10 cellular contexts compared by ENCODE assay signal in genomic region chr10:15253951-15254807, GRCh38.
A peak's percentile ranks its signal among the peaks of the same experiment; 100 is the strongest.
DNase-seq lines count a peak whose midpoint lies in the region; ATAC-seq and TF ChIP-seq lines count a peak whose summit lies in the region.
"Had no signal": no experiment of that assay in that cellular context is flagged by ENCODE, and none has a peak within 500 bp of the region (broad histone marks: within the 10 kb centered on the region; RNA-seq: fewer than 3 reads in every experiment).

No MANE protein-coding gene starts in this region.

- TF ChIP-seq EP300 in tibial nerve (IDR thresholded peaks at IDR 0.05), result no peak

- H3K4me3 ChIP-seq in heart left ventricle (peak overlapping the region in 11 of 12 donors; percentile 16 to 53 (median 41)), lower lobe of right lung (peak overlapping the region; percentile 30), tibial nerve (peak overlapping the region in 3 of 4 donors; percentile 6 to 42 (median 22)), thyroid gland (replicated peaks in 1 of 3) (no peak overlapping the region)

- H3K9me3 ChIP-seq in heart left ventricle, result no peaks in the 10 kb centered on the region
- H3K9me3 ChIP-seq in lower lobe of right lung, result no peaks in the 10 kb centered on the region
- no peaks in the 10 kb centered on the region for H3K9me3 ChIP-seq in tibial nerve
- no peaks in the 10 kb centered on the region for H3K9me3 ChIP-seq in thyroid gland

- POLR2A ChIA-PET in activated CD8-positive, alpha-beta T cell treated with anti-CD3 and anti-CD28 coated beads for 36 hours (lab: Charles Lee), result interaction anchor here (0.6 kb wide), 2 partner anchors 119 to 486 kb away, joined by 3 read pairs; no protein-coding TSS in a partner anchor

- in situ Hi-C loops in KBM-7 (cut with MboI; ENCODE audit: low pct_unique_long_range_greater_than_20kb, low sequenced_read_pairs), result no loop called here

- peak overlapping the region; percentile 80 for H3K27ac Mint-ChIP-seq in activated CD8-positive, alpha-beta T cell treated with anti-CD3 and anti-CD28 coated beads for 36 hours

- peak overlapping the region; percentile 83 for H3K4me3 Mint-ChIP-seq in activated CD8-positive, alpha-beta T cell treated with anti-CD3 and anti-CD28 coated beads for 36 hours

- TF ChIP-seq CTCF in heart left ventricle (IDR thresholded peaks at IDR 0.05) (no peak), lower lobe of right lung (IDR thresholded peaks at IDR 0.05) (no peak), tibial nerve (IDR thresholded peaks at IDR 0.05) (no peak), thyroid gland (IDR thresholded peaks at IDR 0.05) (no peak)
- no peak for TF ChIP-seq CTCF in activated CD8-positive, alpha-beta T cell treated with anti-CD3 and anti-CD28 coated beads for 36 hours (IDR thresholded peaks at IDR 0.05)

- no peak for DNase-seq in heart left ventricle
- no peak for DNase-seq in cardiac septum (ENCODE audit: low spot score)
- DNase-seq in activated CD8-positive, alpha-beta T cell treated with anti-CD3 and anti-CD28 coated beads for 36 hours, result peak; percentile 9
- DNase-seq in lower lobe of right lung, result no peak
- DNase-seq in tibial nerve (ENCODE audit: low spot score in 2 of 2), result no peak
- no peak for DNase-seq in activated effector memory CD4-positive, alpha-beta T cell treated with anti-CD3 and anti-CD28 coated beads, Interleukin-2, amount 50 U/mL, for 16 hours
- DNase-seq in KBM-7, result no peak
- DNase-seq in thyroid gland, result no peak

- no peaks in the 10 kb centered on the region for H3K9me3 Mint-ChIP-seq in activated CD8-positive, alpha-beta T cell treated with anti-CD3 and anti-CD28 coated beads for 36 hours

- H3K27me3 Mint-ChIP-seq in activated CD8-positive, alpha-beta T cell treated with anti-CD3 and anti-CD28 coated beads for 36 hours, result no peaks in the 10 kb centered on the region

- H3K27me3 ChIP-seq in heart left ventricle (peaks cover 0 to 3% (median 0%) of the 10 kb centered on the region in 9 donors), lower lobe of right lung (ENCODE audit: low read depth) (no peaks in the 10 kb centered on the region), tibial nerve (no peaks in the 10 kb centered on the region), thyroid gland (no peaks in the 10 kb centered on the region)

- peaks cover 24% of the 10 kb centered on the region for H3K4me1 Mint-ChIP-seq in activated CD8-positive, alpha-beta T cell treated with anti-CD3 and anti-CD28 coated beads for 36 hours (ENCODE audit: low read depth)

- intact Hi-C loops in heart left ventricle (cut with DNase I) (no loop called here), cardiac septum (cut with DNase I) (no loop called here), lower lobe of right lung (cut with DNase I) (no loop called here), thyroid gland (cut with DNase I) (no loop called here)
- intact Hi-C loops in activated CD8-positive, alpha-beta T cell treated with anti-CD3 and anti-CD28 coated beads for 36 hours (cut with micrococcal nuclease), result no loop called here

- H3K4me1 ChIP-seq in heart left ventricle (peaks cover 0 to 13% (median 3%) of the 10 kb centered on the region in 12 donors), lower lobe of right lung (no peaks in the 10 kb centered on the region), tibial nerve (peaks cover 0 to 49% (median 6%) of the 10 kb centered on the region in 4 donors), thyroid gland (no peaks in the 10 kb centered on the region)

- 47 to 58% (median 51%) methylated on average over 16 of the region's 16 CpGs for WGBS in heart left ventricle, 4 donors
- 61 to 62% methylated on average over 16 of the region's 16 CpGs for WGBS in tibial nerve, 2 donors
- 81 to 85% methylated on average over 16 of the region's 16 CpGs for WGBS in thyroid gland, 2 donors

- TF ChIP-seq POLR2A in heart left ventricle (IDR thresholded peaks at IDR 0.05) (no peak), tibial nerve (IDR thresholded peaks at IDR 0.05) (no peak), thyroid gland (IDR thresholded peaks at IDR 0.05) (no peak)

- ATAC-seq in heart left ventricle (no peak), lower lobe of right lung (no peak)
- peak; percentile 51 for ATAC-seq in activated CD8-positive, alpha-beta T cell treated with anti-CD3 and anti-CD28 coated beads for 36 hours
- ATAC-seq: SK-N-SH treated with all-trans-retinoic acid at 6 μM for 48 hours had no signal

- H3K36me3 ChIP-seq in heart left ventricle (no peaks in the 10 kb centered on the region), lower lobe of right lung (no peaks in the 10 kb centered on the region), tibial nerve (no peaks in the 10 kb centered on the region), thyroid gland (no peaks in the 10 kb centered on the region)

- H3K27ac ChIP-seq in heart left ventricle (peak overlapping the region in 7 of 12 donors; percentile 31 to 68 (median 53)), lower lobe of right lung (no peak overlapping the region), tibial nerve (peak overlapping the region in 3 of 4 donors; percentile 40 to 78 (median 47)), thyroid gland (no peak overlapping the region)
- H3K27ac ChIP-seq: C4-2B had no signal

- CTCF ChIA-PET in activated CD8-positive, alpha-beta T cell treated with anti-CD3 and anti-CD28 coated beads for 36 hours (lab: Charles Lee), result interaction anchor here (1.2 kb wide), 1 partner anchor 149 kb away, joined by 3 read pairs; no protein-coding TSS in a partner anchor

- H3K36me3 Mint-ChIP-seq in activated CD8-positive, alpha-beta T cell treated with anti-CD3 and anti-CD28 coated beads for 36 hours (ENCODE audit: low read depth), result no peaks in the 10 kb centered on the region

Comparison
In these comparisons a context has a peak if more than half of its experiments do, and no peak if none do; other contexts are left out.
1. H3K27ac ChIP-seq: peak in heart left ventricle (7 of 12) and tibial nerve (3 of 4); none in lower lobe of right lung (single experiment) and thyroid gland (0 of 3).
2. H3K4me3 ChIP-seq: peak in heart left ventricle (11 of 12), lower lobe of right lung (single experiment) and tibial nerve (3 of 4); none in thyroid gland (0 of 3).